In the genomic region with DNA sequence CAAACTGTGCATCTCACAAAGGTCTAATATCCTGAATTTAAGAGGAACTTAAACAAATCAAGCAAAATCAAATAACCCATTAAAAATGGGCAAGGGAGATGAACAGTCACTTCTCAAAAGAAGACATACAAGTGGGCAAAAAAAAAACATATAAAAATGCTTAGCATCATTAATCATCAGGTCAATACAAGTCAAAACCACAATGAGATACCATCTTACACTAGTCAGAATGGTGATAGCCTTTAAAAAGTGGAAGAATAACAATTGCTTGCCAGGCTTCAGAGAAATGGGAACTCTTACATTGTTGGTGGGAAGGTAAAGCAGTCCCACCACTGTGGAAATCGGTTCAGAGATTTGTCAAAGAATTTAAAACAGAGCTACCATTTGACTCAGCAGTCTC, we compare ENCODE assay signal across 16 cellular contexts.
"Had no signal": no experiment of that assay in that cellular context is flagged by ENCODE, and none has a peak within 500 bp of the region (broad histone marks: within the 10 kb centered on the region; RNA-seq: fewer than 3 reads in every experiment).

No MANE protein-coding gene starts in this region.

- FAIRE-seq: endothelial cell of umbilical vein had no signal

- H3K4me1 ChIP-seq: adrenal gland, gastrocnemius medialis, left lung, neural progenitor cell, stomach had no signal

- H3K27me3 ChIP-seq: adrenal gland, gastrocnemius medialis, left lung, neural progenitor cell, stomach had no signal

- H3K4me2 ChIP-seq: neural progenitor cell had no signal

- ATAC-seq: activated CD4-positive, alpha-beta T cell treated with anti-CD3 and anti-CD28 coated beads for 36 hours; gastrocnemius medialis; left lung; sciatic nerve had no signal

- H3K36me3 ChIP-seq: adrenal gland, gastrocnemius medialis, left lung, neural progenitor cell, stomach, thoracic aorta had no signal

- H2AFZ ChIP-seq: neural progenitor cell had no signal

- DNase-seq: activated CD4-positive, alpha-beta memory T cell treated with anti-CD3 and anti-CD28 coated beads for 36 hours; activated CD4-positive, alpha-beta T cell treated with anti-CD3 and anti-CD28 coated beads for 36 hours; activated T-cell treated with anti-CD3 and anti-CD28 coated beads, Interleukin-2, amount 50 U/mL, for 24 hours; adrenal gland; effector CD8-positive, alpha-beta T cell; gastrocnemius medialis; islet precursor cell; left lung; naive B cell; stimulated activated CD4-positive, alpha-beta T cell treated with anti-CD3 and anti-CD28 coated beads, Interleukin-1b, Interleukin-23, amount 100 ng/mL, for 48 hours; stomach had no signal

- H3K9ac ChIP-seq: neural progenitor cell had no signal

- H3K4me3 ChIP-seq: adrenal gland, coronary artery, gastrocnemius medialis, left lung, neural progenitor cell, stomach, thoracic aorta had no signal

- H3K9me3 ChIP-seq: adrenal gland, gastrocnemius medialis, stomach, thoracic aorta had no signal

- H3K27ac ChIP-seq: adrenal gland, coronary artery, gastrocnemius medialis, left lung, neural progenitor cell, stomach, thoracic aorta had no signal
